Comparison of ENCODE assay signal across 20 cellular contexts in the genomic region with DNA sequence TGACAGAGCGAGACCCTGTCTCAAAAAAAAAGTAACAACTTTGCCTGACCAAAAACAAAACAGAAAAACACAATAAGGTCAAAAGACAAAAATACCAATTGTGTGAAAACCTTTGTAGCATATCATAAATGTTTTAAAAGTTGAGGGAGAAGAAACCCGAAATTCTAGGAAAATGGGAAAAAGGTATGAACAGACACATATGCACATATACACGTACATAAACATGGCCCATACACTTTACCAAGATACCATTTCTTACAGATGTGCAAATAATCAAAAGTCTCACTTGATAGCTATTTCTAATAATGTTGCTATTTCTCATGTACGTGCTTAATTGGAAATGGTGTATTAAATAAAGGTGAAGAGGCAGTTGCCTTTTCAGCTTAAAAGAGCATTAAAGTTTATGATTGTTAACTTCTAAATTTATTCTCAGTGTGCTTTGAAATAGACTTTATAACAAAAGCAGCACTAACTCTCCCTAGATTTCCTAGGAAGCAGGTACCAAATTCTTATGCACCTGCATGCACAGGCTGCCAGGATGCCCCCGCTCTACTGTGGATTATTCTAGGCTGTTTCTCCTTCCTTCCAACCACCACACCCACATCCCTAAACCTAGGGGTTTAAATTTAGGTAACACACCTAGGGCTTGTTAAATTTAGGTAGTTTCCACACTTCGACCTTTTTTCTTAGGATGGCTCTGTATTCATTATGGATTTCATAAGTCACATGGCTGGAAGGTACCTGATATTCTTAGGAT.
"Had no signal": no experiment of that assay in that cellular context is flagged by ENCODE, and none has a peak within 500 bp of the region (broad histone marks: within the 10 kb centered on the region; RNA-seq: fewer than 3 reads in every experiment).

No MANE protein-coding gene starts in this region.

- H3K27me3 ChIP-seq: esophagus muscularis mucosa, gastroesophageal sphincter, left lung, sigmoid colon, stomach, transverse colon had no signal

- H3K9me3 ChIP-seq: esophagus muscularis mucosa, gastroesophageal sphincter, left lung, lower lobe of right lung, neutrophil, psoas muscle, sigmoid colon, stomach, thoracic aorta, transverse colon had no signal

- H3K27ac ChIP-seq: epithelial cell of prostate, esophagus muscularis mucosa, left lung, lower lobe of right lung, neutrophil, psoas muscle, skin epidermis, stomach, thoracic aorta, transverse colon had no signal

- DNase-seq: effector memory CD8-positive, alpha-beta T cell; foreskin fibroblast; glutamatergic neuron; islet precursor cell; left lung; lower lobe of right lung; midbrain; psoas muscle; sigmoid colon; stimulated activated CD4-positive, alpha-beta T cell treated with anti-CD3 and anti-CD28 coated beads, Interleukin-2, amount 100 ng/mL, for 48 hours; stomach; substantia nigra; transverse colon had no signal

- H3K27me3 Mint-ChIP-seq: effector memory CD8-positive, alpha-beta T cell; memory B cell had no signal

- H3K27ac Mint-ChIP-seq: memory B cell had no signal

- H3K36me3 Mint-ChIP-seq: memory B cell had no signal

- H3K36me3 ChIP-seq: gastroesophageal sphincter, left lung, lower lobe of right lung, neutrophil, sigmoid colon, stomach, thoracic aorta, transverse colon had no signal

- H3K9me3 Mint-ChIP-seq: effector memory CD8-positive, alpha-beta T cell; memory B cell had no signal

- H3K4me3 ChIP-seq: esophagus muscularis mucosa, gastroesophageal sphincter, left lung, lower lobe of right lung, psoas muscle, sigmoid colon, skin epidermis, stomach, thoracic aorta, transverse colon had no signal
